ENCODE assay signal across 8 cellular contexts in genomic region chr12:8950702-8951478, GRCh38. TPM values are rescaled to one million over a fixed set of nuclear protein-coding genes. Genes with fewer than 3 reads are reported as not detected.
A peak's percentile ranks its signal among the peaks of the same experiment; 100 is the strongest.
DNase-seq lines count a peak whose midpoint lies in the region; ATAC-seq and TF ChIP-seq lines count a peak whose summit lies in the region.

No MANE protein-coding gene starts in this region.

- H3K9me3 ChIP-seq in RWPE2 (ENCODE audit: severe bottlenecking) = no peaks in the 10 kb centered on the region
- H3K9me3 ChIP-seq in esophagus muscularis mucosa = no peaks in the 10 kb centered on the region

- no peaks in the 10 kb centered on the region for H3K27me3 ChIP-seq in RWPE2 (ENCODE audit: insufficient read depth, poor library complexity, severe bottlenecking)
- H3K27me3 ChIP-seq in esophagus muscularis mucosa = no peaks in the 10 kb centered on the region
- no peaks in the 10 kb centered on the region for H3K27me3 ChIP-seq in rectal smooth muscle tissue (ENCODE audit: control insufficient read depth, insufficient read depth, low read length)

- TF ChIP-seq POLR2A in esophagus muscularis mucosa (IDR thresholded peaks at IDR 0.05; ENCODE audit: low read depth) = no peak

- peak; percentile 23 for DNase-seq in GM13977 (ENCODE audit: low spot score)
- no peak for DNase-seq in RWPE2 (ENCODE audit: low spot score)
- DNase-seq in esophagus muscularis mucosa (ENCODE audit: extremely low spot score) = no peak
- DNase-seq in stimulated activated CD4-positive, alpha-beta T cell treated with anti-CD3 and anti-CD28 coated beads, Interleukin-15, amount 100 ng/mL, for 24 hours = no peak
- DNase-seq in cortex of kidney (lab: John Stamatoyannopoulos, UW) = no peak
- no peak for DNase-seq in SW480 (ENCODE audit: low spot score)

- 20% methylated on average over 9 of the region's 9 CpGs for WGBS in esophagus muscularis mucosa

- H3K4me3 ChIP-seq in RWPE2 (ENCODE audit: severe bottlenecking) (peak overlapping the region; percentile 79), esophagus muscularis mucosa (peak overlapping the region; percentile 78 to 91 (median 86)), rectal smooth muscle tissue (ENCODE audit: low read length) (peak overlapping the region; percentile 62)

- in situ Hi-C loops in GM13977 (cut with MboI; ENCODE audit: low pct_unique_long_range_greater_than_20kb, low sequenced_read_pairs, unreplicated experiment) = no loop called here

- ATAC-seq in RWPE2 (ENCODE audit: low read depth) (no peak), HG03159 (IDR thresholded peaks at IDR 0.05; ENCODE audit: unreplicated experiment) (no peak)

- peaks cover 5% of the 10 kb centered on the region; the same call in 1 of the 2 replicates for H3K36me3 ChIP-seq in RWPE2 (ENCODE audit: low read depth)
- H3K36me3 ChIP-seq in esophagus muscularis mucosa = peaks cover 0 to 8% (median 4%) of the 10 kb centered on the region in 4 donors
- no peaks in the 10 kb centered on the region for H3K36me3 ChIP-seq in rectal smooth muscle tissue (ENCODE audit: control insufficient read depth, insufficient read depth, low read length)

- H3K9ac ChIP-seq in rectal smooth muscle tissue (ENCODE audit: low read length) = peak overlapping the region; percentile 29

- H3K27ac ChIP-seq in RWPE2 (ENCODE audit: poor library complexity, severe bottlenecking) = no peak overlapping the region
- peak overlapping the region; percentile 96 to 98 (median 98) for H3K27ac ChIP-seq in esophagus muscularis mucosa (replicated peaks in 1 of 4)
- peak overlapping the region; percentile 100 for H3K27ac ChIP-seq in rectal smooth muscle tissue (ENCODE audit: low read depth, low read length)

- intact Hi-C loops in esophagus muscularis mucosa (cut with DNase I) = loop anchor here (5.0 kb wide), 1 partner anchor 86 kb away; no protein-coding TSS in a partner anchor

- no peak for TF ChIP-seq EP300 in esophagus muscularis mucosa (IDR thresholded peaks at IDR 0.05)

- TF ChIP-seq CTCF in GM13977 (IDR thresholded peaks at IDR 0.05; ENCODE audit: extremely low read depth, insufficient read depth, missing control alignments) (no peak), RWPE2 (IDR thresholded peaks at IDR 0.05; ENCODE audit: poor library complexity, severe bottlenecking) (no peak), esophagus muscularis mucosa (IDR thresholded peaks at IDR 0.05) (no peak)

- peaks cover 3% of the 10 kb centered on the region for H3K4me1 ChIP-seq in RWPE2 (ENCODE audit: insufficient read depth, poor library complexity, severe bottlenecking)
- H3K4me1 ChIP-seq in esophagus muscularis mucosa = peaks cover 22 to 35% (median 31%) of the 10 kb centered on the region in 4 donors
- H3K4me1 ChIP-seq in rectal smooth muscle tissue (ENCODE audit: control insufficient read depth, insufficient read depth, low read length) = peaks cover 9% of the 10 kb centered on the region

RNA-seq across cellular contexts. Expression of gene M6PR, which starts 1.4 kb away (rescaled TPM):
- 10 to 100 TPM; 72.0 to 96.3 (median 88.5) TPM for total RNA-seq in esophagus muscularis mucosa

RNA-seq across cellular contexts. Expression of gene PHC1, which starts 36.6 kb away (rescaled TPM):
- 10 to 100 TPM; 33.2 to 51.6 (median 43.7) TPM for total RNA-seq in esophagus muscularis mucosa

RNA-seq across cellular contexts. Expression of gene KLRG1, which starts 38.5 kb away (rescaled TPM):
- 1 to 10 TPM; 1.5 to 2.2 (median 1.8) TPM for total RNA-seq in esophagus muscularis mucosa
